31 cellular contexts compared by ENCODE assay signal in genomic region chr5:141933151-141933550, GRCh38. TPM values are rescaled to one million over a fixed set of nuclear protein-coding genes. Genes with fewer than 3 reads are reported as not detected.
"Had no signal": no experiment of that assay in that cellular context is flagged by ENCODE, and none has a peak within 500 bp of the region (broad histone marks: within the 10 kb centered on the region; RNA-seq: fewer than 3 reads in every experiment).

No MANE protein-coding gene starts in this region.

- H3K4me1 Mint-ChIP-seq: nephron; neural progenitor cell; stimulated activated naive CD8-positive, alpha-beta T cell treated with anti-CD3 and anti-CD28 coated beads, Interleukin-15, amount 100 ng/mL, for 72 hours had no signal

- H3K27me3 Mint-ChIP-seq: naive thymus-derived CD4-positive, alpha-beta T cell; progenitor cell of endocrine pancreas; stimulated activated memory B cell treated with anti-CD40 and anti-IgM and Interleukin-4, amounts not matched to agents 10 μg/mL and 1 μg/mL and 100 μg/mL, for 72 hours; stimulated activated naive CD8-positive, alpha-beta T cell treated with anti-CD3 and anti-CD28 coated beads, Interleukin-15, amount 100 ng/mL, for 72 hours had no signal

- H3K4me1 ChIP-seq: neural progenitor cell, parathyroid adenoma, psoas muscle, right lobe of liver, testis, thyroid gland had no signal

- H3K4me3 ChIP-seq: neural progenitor cell, ovary, psoas muscle, right lobe of liver, sigmoid colon, suprapubic skin, testis, thyroid gland, tibial nerve, upper lobe of left lung, vagina had no signal

- H3K27ac Mint-ChIP-seq: naive thymus-derived CD4-positive, alpha-beta T cell; natural killer cell; nephron; neural progenitor cell; progenitor cell of endocrine pancreas; stimulated activated memory B cell treated with anti-CD40 and anti-IgM and Interleukin-4, amounts not matched to agents 10 μg/mL and 1 μg/mL and 100 μg/mL, for 72 hours; stimulated activated naive CD8-positive, alpha-beta T cell treated with anti-CD3 and anti-CD28 coated beads, Interleukin-15, amount 100 ng/mL, for 72 hours had no signal

- DNase-seq: naive thymus-derived CD4-positive, alpha-beta T cell; natural killer cell; occipital lobe; ovary; psoas muscle; right cardiac atrium; right lobe of liver; sigmoid colon; small intestine; stimulated activated CD4-positive, alpha-beta T cell treated with anti-CD3 and anti-CD28 coated beads, Interleukin-15, amount 100 ng/mL, for 24 hours; stimulated activated CD4-positive, alpha-beta T cell treated with anti-CD3 and anti-CD28 coated beads, Interleukin-2, amount 100 ng/mL, for 24 hours; stimulated activated CD4-positive, alpha-beta T cell treated with anti-CD3 and anti-CD28 coated beads, Interleukin-2, amount 100 ng/mL, for 48 hours; stimulated activated CD4-positive, alpha-beta T cell treated with anti-CD3 and anti-CD28 coated beads, Interleukin-4, amount 100 ng/mL, for 24 hours; stimulated activated naive CD4-positive, alpha-beta T cell; stimulated activated naive CD8-positive, alpha-beta T cell treated with anti-CD3 and anti-CD28 coated beads, Interleukin-15, amount 100 ng/mL, for 72 hours; stimulated activated naive CD8-positive, alpha-beta T cell treated with anti-CD3 and anti-CD28 coated beads, Interleukin-15, Interleukin-2, amounts not matched to agents 100 U/mL and 50 U/mL, for 24 hours; substantia nigra; testis; thyroid gland; trophoblast cell; upper lobe of left lung had no signal

- H3K27ac ChIP-seq: neural progenitor cell, ovary, parathyroid adenoma, psoas muscle, right lobe of liver, sigmoid colon, suprapubic skin, testis, thyroid gland, tibial nerve, upper lobe of left lung, vagina had no signal

- H3K9me3 Mint-ChIP-seq: naive thymus-derived CD4-positive, alpha-beta T cell; natural killer cell; nephron; neural progenitor cell; stimulated activated memory B cell treated with anti-CD40 and anti-IgM and Interleukin-4, amounts not matched to agents 10 μg/mL and 1 μg/mL and 100 μg/mL, for 72 hours; stimulated activated naive CD8-positive, alpha-beta T cell treated with anti-CD3 and anti-CD28 coated beads, Interleukin-15, amount 100 ng/mL, for 72 hours had no signal

- H3K9me3 ChIP-seq: ovary, psoas muscle, right lobe of liver, sigmoid colon, suprapubic skin, testis, thyroid gland, tibial nerve, upper lobe of left lung, vagina had no signal

- H3K4me3 Mint-ChIP-seq: naive thymus-derived CD4-positive, alpha-beta T cell; natural killer cell; nephron; neural progenitor cell; stimulated activated memory B cell treated with anti-CD40 and anti-IgM and Interleukin-4, amounts not matched to agents 10 μg/mL and 1 μg/mL and 100 μg/mL, for 72 hours; stimulated activated naive CD8-positive, alpha-beta T cell treated with anti-CD3 and anti-CD28 coated beads, Interleukin-15, amount 100 ng/mL, for 72 hours had no signal

- ATAC-seq: naive thymus-derived CD4-positive, alpha-beta T cell; natural killer cell; psoas muscle; right cardiac atrium; right lobe of liver; stimulated activated memory B cell treated with anti-CD40 and anti-IgM and Interleukin-4, amounts not matched to agents 10 μg/mL and 1 μg/mL and 100 μg/mL, for 72 hours; stimulated activated naive CD8-positive, alpha-beta T cell treated with anti-CD3 and anti-CD28 coated beads, Interleukin-15, amount 100 ng/mL, for 72 hours; stimulated activated naive CD8-positive, alpha-beta T cell treated with anti-CD3 and anti-CD28 coated beads, Interleukin-15, Interleukin-2, amounts not matched to agents 100 U/mL and 50 U/mL, for 24 hours had no signal

- H3K36me3 ChIP-seq: ovary had no signal

- H3K27me3 ChIP-seq: neural progenitor cell, ovary, right lobe of liver, sigmoid colon, suprapubic skin, testis, thyroid gland, tibial nerve, upper lobe of left lung, vagina had no signal

RNA-seq across cellular contexts. Expression of gene PCDH12, which starts 24.9 kb away (rescaled TPM):
- total RNA-seq: osteoblast, progenitor cell of endocrine pancreas had no signal
- polyA plus RNA-seq: neural cell had no signal
